In the genomic region with DNA sequence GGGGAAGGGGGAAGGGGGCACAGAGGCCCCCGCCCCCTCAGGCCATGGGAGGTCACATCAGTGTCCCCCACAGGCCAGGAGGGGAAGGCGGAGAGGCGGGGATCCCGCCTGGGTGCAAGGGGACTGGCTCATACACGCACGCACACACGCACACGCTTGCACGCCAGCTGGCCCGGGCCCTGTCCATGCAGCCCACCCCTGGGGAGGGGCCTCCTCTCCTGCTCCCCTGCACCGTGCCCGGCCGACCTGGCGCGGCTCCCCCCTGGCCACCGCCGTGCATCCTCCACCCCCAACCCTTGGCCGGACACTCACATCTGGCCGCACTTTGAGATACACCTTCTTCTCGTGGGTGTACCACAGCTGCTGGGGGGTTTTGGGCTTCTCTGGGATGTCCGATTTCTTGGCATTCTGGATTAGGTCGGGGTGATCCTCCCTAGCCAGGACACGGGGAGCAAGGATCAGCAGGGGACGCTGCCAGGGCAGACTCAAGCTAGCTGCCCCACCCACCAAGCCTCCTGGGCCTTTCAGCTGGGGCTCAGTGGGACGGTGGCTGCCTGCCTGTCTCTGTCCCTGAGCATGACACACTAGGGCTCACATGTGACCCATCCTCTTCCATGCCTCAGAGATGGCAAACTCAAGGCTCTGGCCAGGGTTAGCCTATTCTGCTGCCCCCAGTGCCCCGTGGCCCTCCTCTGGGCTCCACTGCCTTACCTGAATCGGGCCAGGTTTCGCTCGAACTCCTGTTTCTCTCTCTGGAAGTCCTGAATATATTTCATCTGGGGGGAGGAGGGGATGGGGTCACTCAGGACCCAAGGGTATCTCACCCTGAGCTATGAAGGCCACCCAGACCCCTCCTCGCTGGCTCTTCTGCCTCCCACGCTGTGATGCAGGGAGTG, we compare ENCODE assay signal across 15 cellular contexts. TPM values are rescaled to one million over a fixed set of nuclear protein-coding genes. Genes with fewer than 3 reads are reported as not detected.
DNase-seq lines count a peak whose midpoint lies in the region; ATAC-seq, FAIRE-seq and TF ChIP-seq lines count a peak whose summit lies in the region.
"Had no signal": no experiment of that assay in that cellular context is flagged by ENCODE, and none has a peak within 500 bp of the region (broad histone marks: within the 10 kb centered on the region; RNA-seq: fewer than 3 reads in every experiment).

No MANE protein-coding gene starts in this region.

- peaks cover 0 to 10% (median 0%) of the 10 kb centered on the region in 11 experiments; a peak in 4 of 22 replicates for H3K9me3 ChIP-seq in BLaER1 treated with 17β-estradiol and CSF1 and Interleukin-3, amounts not matched to agents 10 nM and 100 nM (replicated peaks in 1 of 11)
- H3K9me3 ChIP-seq in adrenal gland (replicated peaks in 1 of 3) = no peaks in the 10 kb centered on the region
- H3K9me3 ChIP-seq: gastroesophageal sphincter, suprapubic skin had no signal

- H3K36me3 ChIP-seq in BLaER1 treated with 17β-estradiol and CSF1 and Interleukin-3, amounts not matched to agents 10 nM and 100 nM = peaks cover 62 to 96% (median 87%) of the 10 kb centered on the region in 11 experiments
- H3K36me3 ChIP-seq in GM23338 (ENCODE audit: insufficient read depth) (peaks cover 32% of the 10 kb centered on the region), adrenal gland (replicated peaks in 1 of 2) (peaks cover 0 to 60% of the 10 kb centered on the region in 2 donors)

- H3F3A ChIP-seq in GM23338 (replicated peaks; ENCODE audit: low read depth) = peaks cover 35% of the 10 kb centered on the region; the same call in 1 of the 2 replicates

- H3K4me3 Mint-ChIP-seq in GM23338 = peak overlapping the region; percentile 37; the same call in 2 of the 3 replicates
- H3K4me3 Mint-ChIP-seq: activated CD8-positive, alpha-beta memory T cell treated with anti-CD3 and anti-CD28 coated beads, Interleukin-2, amount 10 ng/mL, durations not matched to agents 7 days and 5 days had no signal

- DNase-seq in GM23338 (ENCODE audit: low spot score) (no peak), adrenal gland (peak in 4 of 7 donors; percentile 52 to 60 (median 58)), AML-193 (lab: John Stamatoyannopoulos, UW) (no peak), NCI-H1105 treated with DMSO at 0.1 percent for 48 hours (lab: John Stamatoyannopoulos, UW) (no peak), GM12892 (ENCODE audit: insufficient read length) (no peak)
- DNase-seq: activated CD8-positive, alpha-beta memory T cell treated with anti-CD3 and anti-CD28 coated beads, Interleukin-2, amount 10 ng/mL, durations not matched to agents 7 days and 5 days; effector memory CD4-positive, alpha-beta T cell; Karpas-422; NCI-H2107 had no signal

- no peak for TF ChIP-seq CTCF in GM23338 (conservative IDR thresholded peaks at IDR 0.05; ENCODE audit: low read depth in 2 of 2)
- no peak for TF ChIP-seq CTCF in adrenal gland (IDR thresholded peaks at IDR 0.05)

- H3K27ac ChIP-seq in BLaER1 treated with 17β-estradiol and CSF1 and Interleukin-3, amounts not matched to agents 10 nM and 100 nM = peak overlapping the region in 5 of 11 experiments; percentile 7 to 28 (median 20); a peak in 4 of 22 replicates
- H3K27ac ChIP-seq in GM23338 (ENCODE audit: low read depth) = no peak overlapping the region
- no peak overlapping the region for H3K27ac ChIP-seq in adrenal gland
- H3K27ac ChIP-seq: suprapubic skin had no signal

- peaks cover 27% of the 10 kb centered on the region for H3K27me3 Mint-ChIP-seq in GM23338 (ENCODE audit: insufficient read depth, low read depth, poor library complexity)
- H3K27me3 Mint-ChIP-seq: activated CD8-positive, alpha-beta memory T cell treated with anti-CD3 and anti-CD28 coated beads, Interleukin-2, amount 10 ng/mL, durations not matched to agents 7 days and 5 days had no signal

- peak overlapping the region in 9 of 11 experiments; percentile 14 to 61 (median 48); a peak in 17 of 22 replicates for H3K9ac ChIP-seq in BLaER1 treated with 17β-estradiol and CSF1 and Interleukin-3, amounts not matched to agents 10 nM and 100 nM

- no peaks in the 10 kb centered on the region for H3K9me3 Mint-ChIP-seq in GM23338

- H3K36me3 Mint-ChIP-seq in GM23338 (ENCODE audit: low read depth) = peaks cover 89% of the 10 kb centered on the region

- H3K27me3 ChIP-seq in BLaER1 treated with 17β-estradiol and CSF1 and Interleukin-3, amounts not matched to agents 10 nM and 100 nM = no peaks in the 10 kb centered on the region
- H3K27me3 ChIP-seq in GM23338 (ENCODE audit: insufficient read depth) = no peaks in the 10 kb centered on the region
- no peaks in the 10 kb centered on the region for H3K27me3 ChIP-seq in adrenal gland
- H3K27me3 ChIP-seq: gastroesophageal sphincter, suprapubic skin had no signal

- H3K4me3 ChIP-seq in BLaER1 treated with 17β-estradiol and CSF1 and Interleukin-3, amounts not matched to agents 10 nM and 100 nM = no peak overlapping the region
- no peak overlapping the region for H3K4me3 ChIP-seq in GM23338
- H3K4me3 ChIP-seq in adrenal gland = no peak overlapping the region
- H3K4me3 ChIP-seq: gastroesophageal sphincter, suprapubic skin had no signal

- no peak for ATAC-seq in GM23338
- ATAC-seq: activated CD8-positive, alpha-beta memory T cell treated with anti-CD3 and anti-CD28 coated beads, Interleukin-2, amount 10 ng/mL, durations not matched to agents 7 days and 5 days; gastroesophageal sphincter; sciatic nerve had no signal

- H3K4me1 Mint-ChIP-seq in GM23338 = peaks cover 27% of the 10 kb centered on the region

- H3K4me1 ChIP-seq in BLaER1 treated with 17β-estradiol and CSF1 and Interleukin-3, amounts not matched to agents 10 nM and 100 nM = peaks cover 64 to 96% (median 75%) of the 10 kb centered on the region in 10 experiments
- H3K4me1 ChIP-seq in GM23338 (ENCODE audit: insufficient read depth) = peaks cover 4% of the 10 kb centered on the region; the same call in 1 of the 2 replicates
- peaks cover 18 to 44% of the 10 kb centered on the region in 2 donors for H3K4me1 ChIP-seq in adrenal gland (replicated peaks in 1 of 2)

- TF ChIP-seq POLR2A in adrenal gland (IDR thresholded peaks at IDR 0.05) = no peak
- TF ChIP-seq POLR2A in GM12892 (IDR thresholded peaks at IDR 0.05; ENCODE audit: low read depth, low read length) = no peak; the same call in 1 of the 2 replicates

- FAIRE-seq in GM12892 (lab: Jason Lieb, UNC) = no peak
- FAIRE-seq: keratinocyte had no signal

- H3K27ac Mint-ChIP-seq in GM23338 = peak overlapping the region; percentile 72; the same call in 1 of the 2 replicates

- H3K79me2 ChIP-seq in GM23338 (replicated peaks; ENCODE audit: insufficient read depth) = peaks cover 13% of the 10 kb centered on the region

- H3K9me2 ChIP-seq in GM23338 (ENCODE audit: insufficient read depth) = no peaks in the 10 kb centered on the region

- intact Hi-C loops in adrenal gland (cut with DNase I) = loop anchor here in 1 of 2 donors (5.0 kb wide), 1 partner anchor 140 kb away; no protein-coding TSS in a partner anchor

- H4K20me1 ChIP-seq in BLaER1 treated with 17β-estradiol and CSF1 and Interleukin-3, amounts not matched to agents 10 nM and 100 nM = peaks cover 22 to 85% (median 70%) of the 10 kb centered on the region in 11 experiments; a peak in 18 of 22 replicates
- peaks cover 11% of the 10 kb centered on the region for H4K20me1 ChIP-seq in GM23338 (replicated peaks; ENCODE audit: insufficient read depth)

- H3K4me2 ChIP-seq in BLaER1 treated with 17β-estradiol and CSF1 and Interleukin-3, amounts not matched to agents 10 nM and 100 nM = peak overlapping the region in 8 of 11 experiments; percentile 18 to 95 (median 34); a peak in 12 of 22 replicates
- no peak overlapping the region for H3K4me2 ChIP-seq in GM23338

- H2AFZ ChIP-seq in GM23338 = no peak overlapping the region

- WGBS in adrenal gland, 4 donors = 63 to 82% (median 69%) methylated on average over 11 to 31 of the region's 31 CpGs

TF ChIP-seq in GM23338, 12 proteins besides CTCF, POLR2A, EP300 and RAD21:
- TF ChIP-seq EZH2 (IDR thresholded peaks at IDR 0.05; ENCODE audit: low read depth, unreplicated experiment) (no peak), ZNF114 (CRISPR knock-in tag; IDR thresholded peaks at IDR 0.05) (no peak), JUNB (IDR thresholded peaks at IDR 0.05; ENCODE audit: unreplicated experiment) (no peak)

RNA-seq across cellular contexts. Expression of gene UBTF, which starts 6.7 kb away (rescaled TPM):
- 62.2 and 78.8 TPM in 2 replicates for total RNA-seq in GM23338 (2014; rRNA removed; shearing (Covaris generic))
- polyA plus RNA-seq in GM23338 (2016; fragmentation: Nextera tagmentation; extraction: Ambion mirVana) (27.0 and 29.9 TPM in 2 replicates), adrenal gland (10 to 100 TPM; 37.1 to 80.6 (median 51.3) TPM)
- 10 to 100 TPM; 51.7 to 92.6 (median 66.6) TPM for total RNA-seq in adrenal gland
- polyA plus RNA-seq in GM12892 (2012; ENCODE audit: missing spikeins) = 50.1 TPM

RNA-seq across cellular contexts. Expression of gene ATXN7L3, which starts 13.1 kb away (rescaled TPM):
- 79.3 and 95.0 TPM in 2 replicates for total RNA-seq in GM23338 (2014; rRNA removed; shearing (Covaris generic))
- polyA plus RNA-seq in GM23338 (2016; fragmentation: Nextera tagmentation; extraction: Ambion mirVana) (20.3 and 20.6 TPM in 2 replicates), adrenal gland (10 to 100 TPM; 19.6 to 81.4 (median 47.1) TPM)
- total RNA-seq in adrenal gland = 10 to 100 TPM; 21.3 to 61.4 (median 49.7) TPM
- 18.0 TPM for polyA plus RNA-seq in GM12892 (2012; ENCODE audit: missing spikeins)

RNA-seq across cellular contexts. Expression of gene TMUB2, which starts 26.0 kb away (rescaled TPM):
- 15.9 and 20.8 TPM in 2 replicates for total RNA-seq in GM23338 (2014; rRNA removed; shearing (Covaris generic))
- polyA plus RNA-seq in GM23338 (2016; fragmentation: Nextera tagmentation; extraction: Ambion mirVana) (16.5 and 17.0 TPM in 2 replicates), adrenal gland (10 to 100 TPM; 22.8 to 89.3 (median 79.1) TPM)
- 10 to 100 TPM; 21.8 to 48.6 (median 40.3) TPM for total RNA-seq in adrenal gland
- polyA plus RNA-seq in GM12892 (2012; ENCODE audit: missing spikeins) = 17.1 TPM

RNA-seq across cellular contexts. Expression of gene ASB16, which starts 42.3 kb away (rescaled TPM):
- total RNA-seq in GM23338 (2014; rRNA removed; shearing (Covaris generic)) = not detected in 2 replicates
- 0.21 and 0.47 TPM in 2 replicates for polyA plus RNA-seq in GM23338 (2016; fragmentation: Nextera tagmentation; extraction: Ambion mirVana)
- total RNA-seq in adrenal gland = under 1 TPM in 6 of 8 donors, not detected in 2; 0.22 to 0.83 (median 0.45) TPM
- polyA plus RNA-seq in adrenal gland = under 1 TPM; 0.13 to 0.48 (median 0.16) TPM
- polyA plus RNA-seq in GM12892 (2012; ENCODE audit: missing spikeins) = 1.5 TPM
- total RNA-seq: suprapubic skin; T-helper 1 cell treated with Interleukin-12 subunit alpha and Interleukin-12 subunit beta and Interleukin-4 antibody, amounts not matched to agents 30 ng/mL and 1 ng/mL, for 36 hours had no signal
- polyA plus RNA-seq: keratinocyte had no signal

RNA-seq across cellular contexts. Expression of gene SLC4A1, which starts 55.2 kb away (rescaled TPM):
- total RNA-seq in GM23338 (2014; rRNA removed; shearing (Covaris generic)) = not detected in 2 replicates
- polyA plus RNA-seq in GM23338 (2016; fragmentation: Nextera tagmentation; extraction: Ambion mirVana) (not detected in 2 replicates), adrenal gland (under 1 TPM in 2 of 3 donors, not detected in 1; 0.13 to 0.16 TPM)
- 1 to 10 TPM in 1 of 8 donors, under 1 TPM in 2, not detected in 5; 0.15 to 1.2 (median 0.18) TPM for total RNA-seq in adrenal gland
- not detected for polyA plus RNA-seq in GM12892 (2012; ENCODE audit: missing spikeins)
- total RNA-seq: activated CD8-positive, alpha-beta memory T cell treated with anti-CD3 and anti-CD28 coated beads, Interleukin-2, amount 10 ng/mL, durations not matched to agents 7 days and 5 days; T-helper 1 cell treated with Interleukin-12 subunit alpha and Interleukin-12 subunit beta and Interleukin-4 antibody, amounts not matched to agents 30 ng/mL and 1 ng/mL, for 36 hours had no signal
- polyA plus RNA-seq: keratinocyte had no signal

Comparison
In these comparisons a context has a peak if more than half of its experiments do, and no peak if none do; other contexts are left out.
1. DNase-seq: peak in adrenal gland (4 of 7); none in GM23338 (single experiment), AML-193 (0 of 2), NCI-H1105 treated with DMSO at 0.1 percent for 48 hours (single experiment) and GM12892 (single experiment).